1 cellular context compared by ENCODE assay signal in the genomic region with DNA sequence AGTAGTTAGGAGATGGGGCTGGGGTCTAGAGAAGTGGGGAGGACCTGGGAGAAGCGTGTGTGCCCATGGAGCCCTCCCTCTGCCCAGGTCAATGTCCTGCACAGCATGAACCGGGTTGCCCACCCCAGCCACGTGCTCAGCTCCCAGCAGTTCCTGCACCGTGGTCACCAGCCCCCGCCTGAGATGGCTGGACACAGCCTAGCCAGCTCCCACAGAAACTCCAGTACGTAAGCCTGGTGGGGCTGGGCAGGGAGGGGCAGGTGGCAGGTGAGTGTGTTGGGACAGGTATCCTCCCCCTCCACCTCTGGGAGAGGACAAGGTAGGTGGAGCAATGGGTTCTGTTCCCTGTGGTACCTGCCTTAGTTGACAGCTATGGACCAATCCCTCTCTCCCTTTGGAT.
TF ChIP-seq lines count a peak whose summit lies in the region.

No MANE protein-coding gene starts in this region.

TF ChIP-seq in endothelial cell of umbilical vein, 7 proteins besides CTCF, POLR2A, EP300 and RAD21:
- no peak for TF ChIP-seq POLR2AphosphoS5 (IDR thresholded peaks at IDR 0.05; ENCODE audit: insufficient read depth, low read depth, low read length)
- TF ChIP-seq MAX (IDR thresholded peaks at IDR 0.05; ENCODE audit: insufficient read depth, insufficient read length), result no peak
- no peak for TF ChIP-seq FOS (IDR thresholded peaks at IDR 0.05; ENCODE audit: borderline replicate concordance, insufficient read depth, low read length)
- no peak for TF ChIP-seq MYC (IDR thresholded peaks at IDR 0.05; ENCODE audit: low read depth, low read length)
- TF ChIP-seq EZH2 (IDR thresholded peaks at IDR 0.05; ENCODE audit: borderline replicate concordance, low read depth, low read length, severe bottlenecking), result no peak
- no peak for TF ChIP-seq JUN (IDR thresholded peaks at IDR 0.05; ENCODE audit: borderline replicate concordance, insufficient read depth, insufficient read length, low read depth)
- TF ChIP-seq GATA2 (IDR thresholded peaks at IDR 0.05; ENCODE audit: insufficient read depth, insufficient read length, low read depth, low read length), result no peak
